Comparison of ENCODE assay signal across 8 cellular contexts in genomic region chr4:173121044-173121685, GRCh38. TPM values are rescaled to one million over a fixed set of nuclear protein-coding genes. Genes with fewer than 3 reads are reported as not detected.
DNase-seq lines count a peak whose midpoint lies in the region; ATAC-seq, FAIRE-seq and TF ChIP-seq lines count a peak whose summit lies in the region.

No MANE protein-coding gene starts in this region.

- ATAC-seq in GM21423 (IDR thresholded peaks at IDR 0.05; ENCODE audit: unreplicated experiment): peak; percentile 99
- peak; percentile 99 for ATAC-seq in HG03558 (IDR thresholded peaks at IDR 0.05; ENCODE audit: extremely low read depth, unreplicated experiment)
- ATAC-seq in naive B cell (ENCODE audit: low read depth in 2 of 2): peak; percentile 48 to 69

- POLR2A ChIA-PET in HEK293T (lab: Yijun Ruan, JAX): no interaction called here

- H3K4me3 ChIP-seq in adipocyte (ENCODE audit: low read length): peak overlapping the region; percentile 11

- H3K9me3 Mint-ChIP-seq in naive B cell: peaks cover 3 to 27% (median 13%) of the 10 kb centered on the region in 7 donors

- no peak for DNase-seq in GM12892 (ENCODE audit: insufficient read length)
- peak; percentile 42 for DNase-seq in adipocyte (ENCODE audit: low read depth)
- no peak for DNase-seq in naive B cell
- no peak for DNase-seq in NCI-H82 treated with DMSO at 0.1 percent for 48 hours (lab: John Stamatoyannopoulos, UW; ENCODE audit: unreplicated experiment)
- no peak for DNase-seq in cortex of kidney (lab: John Stamatoyannopoulos, UW)
- DNase-seq in HEK293T (ENCODE audit: extremely low spot score): no peak

- no peaks in the 10 kb centered on the region for H3K27me3 ChIP-seq in adipocyte (replicated peaks; ENCODE audit: control insufficient read depth, insufficient read depth, low read length)

- peaks cover 0 to 9% of the 10 kb centered on the region in 2 donors for H3K36me3 Mint-ChIP-seq in naive B cell

- peak overlapping the region in 2 of 6 donors; percentile 36 to 63 for H3K27ac Mint-ChIP-seq in naive B cell

- peaks cover 13% of the 10 kb centered on the region for H3K4me1 ChIP-seq in adipocyte (ENCODE audit: control insufficient read depth, insufficient read depth, low read length)

- H3K4me3 Mint-ChIP-seq in naive B cell: no peak overlapping the region

- peaks cover 4 to 7% (median 6%) of the 10 kb centered on the region in 3 donors for H3K4me1 Mint-ChIP-seq in naive B cell

- peak; percentile 71 for FAIRE-seq in GM12892 (lab: Jason Lieb, UNC)

- TF ChIP-seq POLR2A in GM12892 (IDR thresholded peaks at IDR 0.05; ENCODE audit: low read depth, low read length): no peak

- no peaks in the 10 kb centered on the region for H3K36me3 ChIP-seq in adipocyte (ENCODE audit: control insufficient read depth, insufficient read depth, low read length, severe bottlenecking)

- CTCF ChIA-PET in HEK293T (lab: Yijun Ruan, JAX): interaction anchor here (0.9 kb wide), 1 partner anchor 10 kb away, joined by 3 read pairs; no protein-coding TSS in a partner anchor

- H3K9me3 ChIP-seq in adipocyte (ENCODE audit: control insufficient read depth, low read length): no peaks in the 10 kb centered on the region

- H3K27me3 Mint-ChIP-seq in naive B cell: no peaks in the 10 kb centered on the region

- H3K9ac ChIP-seq in adipocyte (ENCODE audit: low read length): no peak overlapping the region

TF ChIP-seq in HEK293T, 16 proteins besides CTCF, POLR2A, EP300 and RAD21:
- TF ChIP-seq SUZ12 (IDR thresholded peaks at IDR 0.05) (no peak), ELF4 (IDR thresholded peaks at IDR 0.05) (no peak), FOXA1 (IDR thresholded peaks at IDR 0.05) (no peak), CTBP1 (IDR thresholded peaks at IDR 0.05; ENCODE audit: borderline replicate concordance) (no peak), HDGF (IDR thresholded peaks at IDR 0.05; ENCODE audit: borderline replicate concordance) (no peak), LEF1 (IDR thresholded peaks at IDR 0.05; ENCODE audit: borderline replicate concordance) (no peak), ARNT (IDR thresholded peaks at IDR 0.05) (no peak), NFRKB (IDR thresholded peaks at IDR 0.05) (no peak), FOXK2 (IDR thresholded peaks at IDR 0.05) (no peak), ZNF384 (IDR thresholded peaks at IDR 0.05) (no peak), L3MBTL2 (conservative IDR thresholded peaks at IDR 0.05) (no peak), TARDBP (IDR thresholded peaks at IDR 0.05) (no peak), BHLHE40 (IDR thresholded peaks at IDR 0.05; ENCODE audit: borderline replicate concordance) (no peak), FOXM1 (IDR thresholded peaks at IDR 0.05; ENCODE audit: borderline replicate concordance) (no peak), SP1 (IDR thresholded peaks at IDR 0.05) (no peak)
- TF ChIP-seq, protein P1, sequence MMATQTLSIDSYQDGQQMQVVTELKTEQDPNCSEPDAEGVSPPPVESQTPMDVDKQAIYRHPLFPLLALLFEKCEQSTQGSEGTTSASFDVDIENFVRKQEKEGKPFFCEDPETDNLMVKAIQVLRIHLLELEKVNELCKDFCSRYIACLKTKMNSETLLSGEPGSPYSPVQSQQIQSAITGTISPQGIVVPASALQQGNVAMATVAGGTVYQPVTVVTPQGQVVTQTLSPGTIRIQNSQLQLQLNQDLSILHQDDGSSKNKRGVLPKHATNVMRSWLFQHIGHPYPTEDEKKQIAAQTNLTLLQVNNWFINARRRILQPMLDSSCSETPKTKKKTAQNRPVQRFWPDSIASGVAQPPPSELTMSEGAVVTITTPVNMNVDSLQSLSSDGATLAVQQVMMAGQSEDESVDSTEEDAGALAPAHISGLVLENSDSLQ (IDR thresholded peaks at IDR 0.05): no peak

RNA-seq across cellular contexts. Expression of gene GALNT7, which starts 47.4 kb away (rescaled TPM):
- polyA plus RNA-seq in GM12892 (2012; ENCODE audit: missing spikeins): 15.1 TPM
- polyA plus RNA-seq in naive B cell (ENCODE audit: low read depth in 6 of 6): 10 to 100 TPM in 5 of 6 donors, 1 to 10 TPM in 1; 2.8 to 12.6 (median 11.9) TPM
